In genomic region chr17:1713160-1713877, GRCh38 we compare ENCODE assay signal across 9 cellular contexts. TPM values are rescaled to one million over a fixed set of nuclear protein-coding genes. Genes with fewer than 3 reads are reported as not detected.
DNase-seq lines count a peak whose midpoint lies in the region; ATAC-seq and TF ChIP-seq lines count a peak whose summit lies in the region.
"Had no signal": no experiment of that assay in that cellular context is flagged by ENCODE, and none has a peak within 500 bp of the region (broad histone marks: within the 10 kb centered on the region; RNA-seq: fewer than 3 reads in every experiment).

No MANE protein-coding gene starts in this region.

- CTCF ChIA-PET in CD4-positive, alpha-beta T cell (lab: Charles Lee) = interaction anchor here (0.5 kb wide), 1 partner anchor 173 kb away, joined by 3 read pairs; no protein-coding TSS in a partner anchor
- CTCF ChIA-PET in MCF 10A (lab: Yijun Ruan, JAX) = interaction anchor here (0.6 to 2.5 kb wide), 19 partner anchors 9 to 212 kb away, joined by 3 to 15 read pairs (median 4); partner anchors contain the start of gene RILP

- H3K9me3 ChIP-seq in CD4-positive, alpha-beta T cell (ENCODE audit: control insufficient read depth, low read length) = no peaks in the 10 kb centered on the region

- peaks cover 21% of the 10 kb centered on the region for H3K27me3 ChIP-seq in CD4-positive, alpha-beta T cell (ENCODE audit: control insufficient read depth, insufficient read depth, low read length)

- no peaks in the 10 kb centered on the region for H3K9me3 Mint-ChIP-seq in CD4-positive, alpha-beta T cell
- H3K9me3 Mint-ChIP-seq in MCF 10A (ENCODE audit: unreplicated experiment) = no peaks in the 10 kb centered on the region
- no peaks in the 10 kb centered on the region for H3K9me3 Mint-ChIP-seq in natural killer cell

- intact Hi-C loops in CD4-positive, alpha-beta T cell (cut with DNase I, micrococcal nuclease) = loop anchor here in 1 of 2 experiments (2.0 kb wide), 1 partner anchor 27 kb away; no protein-coding TSS in a partner anchor
- intact Hi-C loops in MCF 10A (cut with micrococcal nuclease) (loop anchor here (10.0 kb wide), 1 partner anchor 139 kb away; no protein-coding TSS in a partner anchor), natural killer cell (cut with micrococcal nuclease) (loop anchor here (10.0 kb wide), 1 partner anchor 321 kb away; the partner anchor contains the start of gene DPH1)

- no peak for TF ChIP-seq CTCF in CD4-positive, alpha-beta T cell (IDR thresholded peaks at IDR 0.05)
- TF ChIP-seq CTCF in MCF 10A (IDR thresholded peaks at IDR 0.05; ENCODE audit: unreplicated experiment) (no peak), natural killer cell (IDR thresholded peaks at IDR 0.05) (no peak)

- no peak for ATAC-seq in CD4-positive, alpha-beta T cell (ENCODE audit: poor library complexity)
- ATAC-seq in natural killer cell (no peak), HG02938 (IDR thresholded peaks at IDR 0.05; ENCODE audit: unreplicated experiment) (no peak)

- no peak overlapping the region for H3K27ac ChIP-seq in CD4-positive, alpha-beta T cell (ENCODE audit: low read depth, low read length)

- BruUV-seq in MCF 10A (replicated peaks; lab: Mats Ljungman, UMichigan) = TSS peak; percentile 29

- peaks cover 39% of the 10 kb centered on the region for H3K4me1 Mint-ChIP-seq in CD4-positive, alpha-beta T cell (ENCODE audit: low read depth)
- H3K4me1 Mint-ChIP-seq in MCF 10A (ENCODE audit: insufficient read depth, unreplicated experiment) (peaks cover 23% of the 10 kb centered on the region), natural killer cell (peaks cover 31 to 57% of the 10 kb centered on the region in 2 donors)

- no peak overlapping the region for H3K27ac Mint-ChIP-seq in CD4-positive, alpha-beta T cell
- H3K27ac Mint-ChIP-seq in MCF 10A (ENCODE audit: low read depth, unreplicated experiment) (no peak overlapping the region), natural killer cell (no peak overlapping the region)

- peaks cover 9% of the 10 kb centered on the region for H3K27me3 Mint-ChIP-seq in CD4-positive, alpha-beta T cell
- no peaks in the 10 kb centered on the region for H3K27me3 Mint-ChIP-seq in MCF 10A (ENCODE audit: insufficient read depth, unreplicated experiment)
- peaks cover 0 to 11% of the 10 kb centered on the region in 2 donors for H3K27me3 Mint-ChIP-seq in natural killer cell (ENCODE audit: low read depth in 2 of 2)

- DNase-seq in CD4-positive, alpha-beta T cell = no peak
- DNase-seq in MCF 10A (ENCODE audit: unreplicated experiment) = no peak
- DNase-seq in natural killer cell = no peak
- DNase-seq in NCI-H748 (lab: John Stamatoyannopoulos, UW; ENCODE audit: unreplicated experiment) = no peak
- DNase-seq in DMS79 (lab: John Stamatoyannopoulos, UW) = no peak
- DNase-seq: DND-41 had no signal

- peaks cover 8% of the 10 kb centered on the region for H3K36me3 Mint-ChIP-seq in CD4-positive, alpha-beta T cell (ENCODE audit: low read depth)
- H3K36me3 Mint-ChIP-seq in MCF 10A (ENCODE audit: insufficient read depth, unreplicated experiment) (peaks cover 27% of the 10 kb centered on the region), natural killer cell (peaks cover 8% of the 10 kb centered on the region)

- POLR2A ChIA-PET in CD4-positive, alpha-beta T cell (lab: Charles Lee) = interaction anchor here (0.9 to 1.4 kb wide), 2 partner anchors 11 to 29 kb away, joined by 3 to 4 read pairs; partner anchors contain the start of gene WDR81
- POLR2A ChIA-PET in MCF 10A (lab: Yijun Ruan, JAX) = interaction anchor here (0.7 to 5.6 kb wide), 12 partner anchors 19 to 312 kb away, joined by 3 to 112 read pairs (median 10); partner anchors contain the start of genes PRPF8, RPA1, RTN4RL1 and SMYD4

- H3K4me3 Mint-ChIP-seq in CD4-positive, alpha-beta T cell = peak overlapping the region; percentile 83
- H3K4me3 Mint-ChIP-seq in MCF 10A (ENCODE audit: unreplicated experiment) = peak overlapping the region; percentile 87
- H3K4me3 Mint-ChIP-seq in natural killer cell = peak overlapping the region; percentile 50

RNA-seq across cellular contexts. Expression of gene TLCD2, which starts 3.1 kb away (rescaled TPM):
- total RNA-seq in CD4-positive, alpha-beta T cell = under 1 TPM; 0.19 to 0.34 TPM
- 2.5 and 4.0 TPM in 2 replicates for total RNA-seq in MCF 10A (2022)
- total RNA-seq in natural killer cell = under 1 TPM; 0.18 to 0.28 (median 0.28) TPM

RNA-seq across cellular contexts. Expression of gene WDR81, which starts 11.2 kb away (rescaled TPM):
- total RNA-seq in CD4-positive, alpha-beta T cell = 10 to 100 TPM; 24.8 to 25.0 TPM
- 17.4 and 19.4 TPM in 2 replicates for total RNA-seq in MCF 10A (2022)
- total RNA-seq in natural killer cell = 10 to 100 TPM; 40.8 to 54.2 (median 46.2) TPM

RNA-seq across cellular contexts. Expression of gene PRPF8, which starts 28.7 kb away (rescaled TPM):
- 100 to 1,000 TPM; 550 to 572 TPM for total RNA-seq in CD4-positive, alpha-beta T cell
- total RNA-seq in MCF 10A (2022) (239 and 261 TPM in 2 replicates), natural killer cell (100 to 1,000 TPM; 475 to 508 (median 480) TPM)

RNA-seq across cellular contexts. Expression of gene SERPINF2, which starts 29.4 kb away (rescaled TPM):
- under 1 TPM; 0.49 to 0.59 TPM for total RNA-seq in CD4-positive, alpha-beta T cell
- 0.56 and 0.66 TPM in 2 replicates for total RNA-seq in MCF 10A (2022)
- total RNA-seq in natural killer cell = under 1 TPM; 0.47 to 0.84 (median 0.48) TPM
- total RNA-seq: pulmonary artery endothelial cell had no signal

RNA-seq across cellular contexts. Expression of gene SERPINF1, which starts 48.5 kb away (rescaled TPM):
- 1 to 10 TPM; 3.0 to 4.8 TPM for total RNA-seq in CD4-positive, alpha-beta T cell
- 1.8 TPM in 1 of 2 replicates, not detected in the other for total RNA-seq in MCF 10A (2022)
- 1 to 10 TPM in 2 of 3 donors, not detected in 1; 1.0 to 2.1 TPM for total RNA-seq in natural killer cell
- total RNA-seq: M059J had no signal
